ENCODE assay signal across 10 cellular contexts in genomic region chr22:46649176-46650077, GRCh38. TPM values are rescaled to one million over a fixed set of nuclear protein-coding genes. Genes with fewer than 3 reads are reported as not detected.
DNase-seq lines count a peak whose midpoint lies in the region; ATAC-seq and TF ChIP-seq lines count a peak whose summit lies in the region.
"Had no signal": no experiment of that assay in that cellular context is flagged by ENCODE, and none has a peak within 500 bp of the region (broad histone marks: within the 10 kb centered on the region; RNA-seq: fewer than 3 reads in every experiment).

No MANE protein-coding gene starts in this region.

- TF ChIP-seq EP300 in SK-N-SH (IDR thresholded peaks at IDR 0.05; ENCODE audit: borderline replicate concordance in 1 of 2, low read depth in 1 of 2, low read length in 1 of 2) = peak in 1 of 2 experiments; percentile 59; a peak in 2 of 4 replicates

- H3K36me3 ChIP-seq in SK-N-SH (replicated peaks in 1 of 2; ENCODE audit: control insufficient read depth in 1 of 2, insufficient read depth in 2 of 2, low read length in 1 of 2) = no peaks in the 10 kb centered on the region
- no peaks in the 10 kb centered on the region for H3K36me3 ChIP-seq in upper lobe of right lung

- CTCF ChIA-PET in SK-N-SH (lab: Yijun Ruan, JAX) = interaction anchor here (0.6 to 1.6 kb wide), 3 partner anchors 11 to 86 kb away, joined by 3 to 6 read pairs (median 5); no protein-coding TSS in a partner anchor

- no peak overlapping the region for H3K4me2 ChIP-seq in SK-N-SH

- H2AFZ ChIP-seq in SK-N-SH (ENCODE audit: low read depth) = no peak overlapping the region

- H3K9me3 ChIP-seq in SK-N-SH = no peaks in the 10 kb centered on the region
- no peaks in the 10 kb centered on the region for H3K9me3 ChIP-seq in upper lobe of right lung

- H3K27me3 ChIP-seq in SK-N-SH (ENCODE audit: insufficient read depth) (no peaks in the 10 kb centered on the region), upper lobe of right lung (no peaks in the 10 kb centered on the region)

- no peaks in the 10 kb centered on the region for H3K79me2 ChIP-seq in SK-N-SH (ENCODE audit: insufficient read depth)

- DNase-seq in SK-N-SH = no peak
- peak; percentile 25 for DNase-seq in left kidney (ENCODE audit: low read depth, low spot score)
- no peak for DNase-seq in upper lobe of right lung
- no peak for DNase-seq in NCI-H2227 (lab: John Stamatoyannopoulos, UW; ENCODE audit: unreplicated experiment)
- no peak for DNase-seq in GM20000 (ENCODE audit: low spot score)
- DNase-seq: activated naive CD4-positive, alpha-beta T cell treated with Interleukin-2 at 50 U/mL for 16 hours; SIG-M5 had no signal

- TF ChIP-seq CTCF in SK-N-SH (IDR thresholded peaks at IDR 0.05) (no peak), upper lobe of right lung (IDR thresholded peaks at IDR 0.05) (no peak), GM20000 (IDR thresholded peaks at IDR 0.05; ENCODE audit: extremely low read depth, missing control alignments) (no peak)

- H3K27ac ChIP-seq in SK-N-SH (ENCODE audit: low read depth in 2 of 2, low read length in 1 of 2) (peak overlapping the region in 1 of 2 experiments; percentile 45; a peak in 2 of 4 replicates), angular gyrus (ENCODE audit: low read depth, low read length) (peak overlapping the region; percentile 26), upper lobe of right lung (no peak overlapping the region)

- H3F3A ChIP-seq in SK-N-SH (replicated peaks; ENCODE audit: insufficient read depth) = no peaks in the 10 kb centered on the region

- H3K4me1 ChIP-seq in SK-N-SH (ENCODE audit: control insufficient read depth in 1 of 2, insufficient read depth in 2 of 2, low read depth in 1 of 2, low read length in 1 of 2) (peaks cover 0 to 41% of the 10 kb centered on the region in 2 experiments; a peak in 1 of 4 replicates), upper lobe of right lung (peaks cover 20% of the 10 kb centered on the region)

- no peak overlapping the region for H3K9ac ChIP-seq in SK-N-SH

- POLR2A ChIA-PET in SK-N-SH (lab: Yijun Ruan, JAX) = no interaction called here

- H3K4me3 ChIP-seq in SK-N-SH (ENCODE audit: low read depth in 2 of 2, low read length in 1 of 2) (no peak overlapping the region), upper lobe of right lung (no peak overlapping the region)

- intact Hi-C loops in upper lobe of right lung (cut with DNase I) = no loop called here

- TF ChIP-seq RAD21 in SK-N-SH (IDR thresholded peaks at IDR 0.05; ENCODE audit: low read length) = no peak

- 80% methylated on average over 20 of the region's 25 CpGs for WGBS in SK-N-SH (ENCODE audit: low lambda C conversion rate)

- no peak for ATAC-seq in SK-N-SH treated with all-trans-retinoic acid at 6 μM for 48 hours
- peak; percentile 10 for ATAC-seq in upper lobe of right lung
- no peak for ATAC-seq in HG02571 (IDR thresholded peaks at IDR 0.05; ENCODE audit: unreplicated experiment)

- H4K20me1 ChIP-seq in SK-N-SH (ENCODE audit: insufficient read depth) = 0 out of 2 replicates have a peak, but pooled peaks cover 3% of the 10 kb centered on the region

- no peaks in the 10 kb centered on the region for H3K9me2 ChIP-seq in SK-N-SH

TF ChIP-seq in SK-N-SH, 30 proteins besides CTCF, POLR2A, EP300 and RAD21:
- TF ChIP-seq POLR2AphosphoS5 (IDR thresholded peaks at IDR 0.05; ENCODE audit: low read depth, low read length) = no peak
- TF ChIP-seq MXI1 (IDR thresholded peaks at IDR 0.05; ENCODE audit: low read depth, low read length) = 0 out of 2 replicates have a peak, but pooled peaks have one; percentile 18

TF ChIP-seq in SK-N-SH treated with all-trans-retinoic acid at 6 μM for 48 hours, 23 proteins besides CTCF, POLR2A, EP300 and RAD21:
- TF ChIP-seq SNAI2 (CRISPR knock-in tag; IDR thresholded peaks at IDR 0.05) (no peak), RARB (CRISPR knock-in tag; IDR thresholded peaks at IDR 0.05) (no peak), OSR1 (CRISPR knock-in tag; IDR thresholded peaks at IDR 0.05) (no peak), TSHZ2 (CRISPR knock-in tag; IDR thresholded peaks at IDR 0.05) (no peak), POU6F1 (CRISPR knock-in tag; IDR thresholded peaks at IDR 0.05; ENCODE audit: borderline replicate concordance, low read depth) (no peak)

RNA-seq across cellular contexts. Expression of gene GRAMD4, which starts 29.2 kb away (rescaled TPM):
- polyA plus RNA-seq in SK-N-SH (2012; rRNA removed) = 13.5 and 15.5 TPM in 2 replicates
- polyA plus RNA-seq in SK-N-SH (2012; cell fraction: cytosol; rRNA removed) = 7.8 and 11.0 TPM in 2 replicates
- polyA plus RNA-seq in SK-N-SH (2012; cell fraction: nucleus; rRNA removed) = 22.3 and 31.8 TPM in 2 replicates
- total RNA-seq in upper lobe of right lung = 71.4 TPM
